Comparison of ENCODE assay signal across 17 cellular contexts in the genomic region with DNA sequence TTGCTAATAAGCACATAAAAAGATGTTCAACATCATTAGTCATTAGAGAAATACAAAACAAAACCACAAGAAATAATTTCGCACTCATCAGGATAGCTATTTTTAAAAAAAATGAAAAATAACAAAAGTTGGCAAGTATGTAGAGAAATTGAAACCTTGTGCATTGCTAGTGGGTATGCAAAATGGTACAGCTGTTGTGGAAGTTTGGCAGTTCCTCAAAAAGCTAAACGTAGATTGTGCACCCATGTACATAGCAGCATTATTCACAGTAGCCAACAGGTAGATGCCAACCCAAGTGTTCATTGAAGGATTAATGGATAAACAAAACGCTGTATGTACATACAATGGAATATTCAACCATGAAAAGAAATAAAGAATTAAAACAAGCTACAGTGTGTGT. TPM values are rescaled to one million over a fixed set of nuclear protein-coding genes. Genes with fewer than 3 reads are reported as not detected.
DNase-seq lines count a peak whose midpoint lies in the region; ATAC-seq and TF ChIP-seq lines count a peak whose summit lies in the region.
"Had no signal": no experiment of that assay in that cellular context is flagged by ENCODE, and none has a peak within 500 bp of the region (broad histone marks: within the 10 kb centered on the region; RNA-seq: fewer than 3 reads in every experiment).

No MANE protein-coding gene starts in this region.

- no peaks in the 10 kb centered on the region for H3K4me1 ChIP-seq in upper lobe of right lung

- ATAC-seq in GM18508 (IDR thresholded peaks at IDR 0.05; ENCODE audit: insufficient read depth, unreplicated experiment), result peak; percentile 74
- peak; percentile 79 for ATAC-seq in GM19468 (IDR thresholded peaks at IDR 0.05; ENCODE audit: extremely low read depth, unreplicated experiment)
- peak; percentile 82 for ATAC-seq in HG02840 (IDR thresholded peaks at IDR 0.05; ENCODE audit: low FRiP score, unreplicated experiment)
- ATAC-seq in HG03439 (IDR thresholded peaks at IDR 0.05; ENCODE audit: unreplicated experiment), result peak; percentile 77
- no peak for ATAC-seq in upper lobe of right lung
- ATAC-seq: GM23338; stimulated activated effector memory CD8-positive, alpha-beta T cell treated with anti-CD3 and anti-CD28 coated beads, Interleukin-12 subunit alpha, Interleukin-12 subunit beta, amount 100 ng/mL, for 72 hours; WTC11 had no signal

- H3K27ac ChIP-seq in RWPE1, result no peak overlapping the region
- no peak overlapping the region for H3K27ac ChIP-seq in upper lobe of right lung

- POLR2A ChIA-PET in RWPE1 (lab: Yijun Ruan, JAX; ENCODE audit: low non-redundant PET), result no interaction called here

- no peak overlapping the region for H3K4me3 ChIP-seq in upper lobe of right lung
- H3K4me3 ChIP-seq: GM23338, MG63 had no signal

- no peaks in the 10 kb centered on the region for H3K36me3 ChIP-seq in upper lobe of right lung
- H3K36me3 ChIP-seq: MG63 had no signal

- TF ChIP-seq CTCF in RWPE1 (conservative IDR thresholded peaks at IDR 0.05; ENCODE audit: low read depth) (no peak), upper lobe of right lung (IDR thresholded peaks at IDR 0.05) (no peak)

- no peaks in the 10 kb centered on the region for H3K27me3 ChIP-seq in upper lobe of right lung
- H3K27me3 ChIP-seq: MG63 had no signal

- intact Hi-C loops in upper lobe of right lung (cut with DNase I), result no loop called here

- DNase-seq in NCI-H146 (lab: John Stamatoyannopoulos, UW), result no peak
- no peak for DNase-seq in RWPE1 (ENCODE audit: low spot score)
- no peak for DNase-seq in upper lobe of right lung
- DNase-seq in activated gamma-delta T cell treated with Interleukin-2 at 50 U/mL for 16 hours, result no peak
- DNase-seq: activated CD8-positive, alpha-beta memory T cell treated with anti-CD3 and anti-CD28 coated beads, Interleukin-2, amount 50 U/mL, for 48 hours; activated naive CD8-positive, alpha-beta T cell treated with anti-CD3 and anti-CD28 coated beads for 36 hours; glutamatergic neuron; MG63; SK-N-SH; stimulated activated CD4-positive, alpha-beta T cell treated with anti-CD3 and anti-CD28 coated beads, Interleukin-1b, Interleukin-23, amount 100 ng/mL, for 48 hours had no signal

- no peaks in the 10 kb centered on the region for H3K9me3 ChIP-seq in upper lobe of right lung
- H3K9me3 ChIP-seq: MG63, SK-N-SH had no signal

- CTCF ChIA-PET in RWPE1 (lab: Yijun Ruan, JAX), result no interaction called here

RNA-seq across cellular contexts. Expression of a gene that starts 35.3 kb away (rescaled TPM):
- 53.8 TPM for total RNA-seq in upper lobe of right lung
